8 cellular contexts compared by ENCODE assay signal in the genomic region with DNA sequence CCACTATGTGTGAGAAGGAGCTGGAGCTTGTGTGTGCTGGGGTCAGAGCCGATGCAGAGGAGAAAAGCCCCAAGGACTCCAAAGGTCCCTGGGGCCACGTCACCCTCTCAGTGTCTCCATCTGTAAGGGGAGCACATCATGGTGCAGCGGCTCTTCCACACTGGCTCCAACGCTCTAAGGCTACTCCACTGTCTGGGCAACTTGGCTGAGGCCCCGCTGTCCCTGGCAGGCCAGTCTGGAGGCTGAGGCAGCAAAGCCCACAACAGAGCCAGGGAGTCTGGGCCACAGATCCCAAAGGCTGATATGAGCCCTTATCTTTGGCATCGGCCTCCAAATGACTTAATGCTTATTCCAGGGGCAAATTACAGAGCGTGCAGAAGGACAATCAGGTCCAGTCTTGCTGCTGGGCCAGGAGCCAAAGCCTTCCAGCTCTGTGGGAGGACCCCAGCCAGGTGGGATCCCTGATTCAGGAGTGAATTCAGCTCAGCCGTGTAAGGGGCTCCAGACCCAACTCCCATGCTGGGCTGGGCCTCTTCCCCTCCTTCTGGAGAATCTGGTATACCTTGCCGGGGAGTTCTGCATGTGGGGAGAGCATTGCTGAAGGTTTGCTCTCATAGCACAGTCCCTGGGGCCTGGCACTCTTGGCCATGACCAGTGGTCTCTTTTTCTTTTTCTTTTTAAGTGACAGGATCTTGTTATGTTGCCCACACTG. TPM values are rescaled to one million over a fixed set of nuclear protein-coding genes. Genes with fewer than 3 reads are reported as not detected.
DNase-seq lines count a peak whose midpoint lies in the region; FAIRE-seq and TF ChIP-seq lines count a peak whose summit lies in the region.
"Had no signal": no experiment of that assay in that cellular context is flagged by ENCODE, and none has a peak within 500 bp of the region (broad histone marks: within the 10 kb centered on the region; RNA-seq: fewer than 3 reads in every experiment).

No MANE protein-coding gene starts in this region.

- FAIRE-seq in small intestine (lab: Jason Lieb, UNC), result no peak

- H3K4me2 ChIP-seq in OCI-LY7 (ENCODE audit: low read length), result peak overlapping the region; percentile 98

- H3K27ac ChIP-seq in OCI-LY7 (ENCODE audit: low read depth, low read length, poor library complexity, severe bottlenecking), result peak overlapping the region; percentile 97
- H3K27ac ChIP-seq in duodenal mucosa (ENCODE audit: low read depth, low read length), result peak overlapping the region; percentile 41
- H3K27ac ChIP-seq in small intestine (ENCODE audit: low read depth in 1 of 2, low read length in 1 of 2), result peak overlapping the region; percentile 58 to 89

- 75 to 78% (median 78%) methylated on average over 9 of the region's 9 CpGs for WGBS in small intestine, 3 donors

- no peaks in the 10 kb centered on the region for H3K9me2 ChIP-seq in OCI-LY7 (ENCODE audit: insufficient read depth, low read length)

- peaks cover 82% of the 10 kb centered on the region for H3K4me1 ChIP-seq in OCI-LY7 (ENCODE audit: insufficient read depth, low read length, poor library complexity, severe bottlenecking)
- peaks cover 22 to 46% of the 10 kb centered on the region in 2 donors for H3K4me1 ChIP-seq in duodenal mucosa (ENCODE audit: control insufficient read depth in 1 of 2, insufficient read depth in 2 of 2, low read length in 2 of 2)
- H3K4me1 ChIP-seq in small intestine (ENCODE audit: control insufficient read depth in 2 of 2, insufficient read depth in 1 of 2, low read depth in 1 of 2, low read length in 1 of 2), result no peaks in the 10 kb centered on the region

- H3K4me3 ChIP-seq in GM12875 (ENCODE audit: low read depth, low read length) (peak overlapping the region; percentile 95), OCI-LY7 (ENCODE audit: low read depth, low read length, poor library complexity, severe bottlenecking) (peak overlapping the region; percentile 97), duodenal mucosa (ENCODE audit: low read depth in 1 of 2, low read length in 2 of 2) (peak overlapping the region in 1 of 2 donors; percentile 13), small intestine (ENCODE audit: low read depth in 1 of 2, low read length in 2 of 2) (no peak overlapping the region)

- H3K36me3 ChIP-seq in OCI-LY7 (ENCODE audit: insufficient read depth, low read length), result peaks cover 28% of the 10 kb centered on the region
- no peaks in the 10 kb centered on the region for H3K36me3 ChIP-seq in duodenal mucosa (ENCODE audit: control insufficient read depth in 1 of 2, insufficient read depth in 2 of 2, low read length in 2 of 2)
- H3K36me3 ChIP-seq in small intestine (ENCODE audit: control insufficient read depth in 2 of 2, insufficient read depth in 2 of 2, low read length in 2 of 2), result no peaks in the 10 kb centered on the region

- no peaks in the 10 kb centered on the region for H4K20me1 ChIP-seq in OCI-LY7 (ENCODE audit: insufficient read depth, low read length)

- no TSS peak for BruUV-seq in OCI-LY7 (replicated peaks; lab: Mats Ljungman, UMichigan)

- H3K9me3 ChIP-seq in OCI-LY7 (ENCODE audit: low read length), result no peaks in the 10 kb centered on the region
- no peaks in the 10 kb centered on the region for H3K9me3 ChIP-seq in duodenal mucosa (ENCODE audit: control insufficient read depth in 1 of 2, low read length in 2 of 2)
- no peaks in the 10 kb centered on the region for H3K9me3 ChIP-seq in small intestine (ENCODE audit: control insufficient read depth, low read depth)

- DNase-seq in OCI-LY7 (ENCODE audit: low spot score) (no peak), small intestine (no peak), NCI-H446 treated with DMSO at 0.1 percent for 48 hours (lab: John Stamatoyannopoulos, UW) (no peak), NCI-H510A treated with DMSO at 0.1 percent for 48 hours (lab: John Stamatoyannopoulos, UW) (no peak), NCI-H2029 treated with DMSO at 0.1 percent for 48 hours (lab: John Stamatoyannopoulos, UW) (no peak)

- peaks cover 29% of the 10 kb centered on the region for H3K79me2 ChIP-seq in OCI-LY7 (ENCODE audit: insufficient read depth, low read depth, low read length)

- H2AFZ ChIP-seq in OCI-LY7 (ENCODE audit: low read length), result no peak overlapping the region; the same call in 1 of the 2 replicates

- H3K27me3 ChIP-seq in duodenal mucosa (ENCODE audit: control insufficient read depth in 1 of 2, insufficient read depth in 2 of 2, low read length in 2 of 2) (no peaks in the 10 kb centered on the region), small intestine (ENCODE audit: control insufficient read depth in 2 of 2, insufficient read depth in 2 of 2, low read length in 2 of 2) (no peaks in the 10 kb centered on the region)

- POLR2A ChIA-PET in OCI-LY7 (lab: Charles Lee), result interaction anchor here (0.6 to 3.1 kb wide), 11 partner anchors 9 to 96 kb away, joined by 3 to 10 read pairs (median 6); no protein-coding TSS in a partner anchor

- intact Hi-C loops in OCI-LY7 (cut with micrococcal nuclease; ENCODE audit: unreplicated experiment), result loop anchor here (1.0 kb wide), 1 partner anchor 16 kb away; no protein-coding TSS in a partner anchor

- CTCF ChIA-PET in OCI-LY7 (lab: Charles Lee; ENCODE audit: unreplicated experiment), result interaction anchor here (0.5 to 3.2 kb wide), 4 partner anchors 11 to 61 kb away, joined by 3 to 18 read pairs (median 8); no protein-coding TSS in a partner anchor

- H3K9ac ChIP-seq in duodenal mucosa (ENCODE audit: low read depth in 1 of 2, low read length in 2 of 2), result peak overlapping the region; percentile 17 to 32

- TF ChIP-seq CTCF in GM12875 (IDR thresholded peaks at IDR 0.05; ENCODE audit: borderline replicate concordance, insufficient read depth, low read depth, low read length), result no peak
- no peak for TF ChIP-seq CTCF in OCI-LY7 (conservative IDR thresholded peaks at IDR 0.05; ENCODE audit: low read length)

RNA-seq across cellular contexts. Expression of a gene that starts 1.8 kb away (rescaled TPM):
- 94.7 and 110 TPM in 2 replicates for total RNA-seq in OCI-LY7 (2014; rRNA removed; shearing (Covaris generic))
- 31.2 and 37.3 TPM in 2 replicates for total RNA-seq in OCI-LY7 (2022)
- polyA plus RNA-seq in small intestine, result 1 to 10 TPM in 2 of 3 donors, under 1 TPM in 1; 0.45 to 5.1 (median 3.0) TPM

RNA-seq across cellular contexts. Expression of a gene that starts 8.7 kb away (rescaled TPM):
- 0.46 TPM in 1 of 2 replicates, not detected in the other for total RNA-seq in OCI-LY7 (2014; rRNA removed; shearing (Covaris generic))
- 0.49 TPM in 1 of 2 replicates, not detected in the other for total RNA-seq in OCI-LY7 (2022)
- not detected for polyA plus RNA-seq in small intestine
- total RNA-seq: glomerular endothelial cell had no signal

RNA-seq across cellular contexts. Expression of a gene that starts 30.7 kb away (rescaled TPM):
- 0.06 TPM in 1 of 2 replicates, not detected in the other for total RNA-seq in OCI-LY7 (2014; rRNA removed; shearing (Covaris generic))
- total RNA-seq in OCI-LY7 (2022), result 0.11 TPM in 1 of 2 replicates, not detected in the other
- 1 to 10 TPM in 1 of 3 donors, not detected in 2; 1.5 TPM for polyA plus RNA-seq in small intestine
- total RNA-seq: glomerular endothelial cell had no signal

Comparison
In these comparisons a context has a peak if more than half of its experiments do, and no peak if none do; other contexts are left out.
1. H3K4me3 ChIP-seq: peak in GM12875 (single experiment) and OCI-LY7 (single experiment); none in small intestine (0 of 2).
2. H3K27ac ChIP-seq: peak in every context shown above with its lines; median percentile 97 in OCI-LY7; 74 in small intestine; 41 in duodenal mucosa.